8 cellular contexts compared by ENCODE assay signal in the genomic region with DNA sequence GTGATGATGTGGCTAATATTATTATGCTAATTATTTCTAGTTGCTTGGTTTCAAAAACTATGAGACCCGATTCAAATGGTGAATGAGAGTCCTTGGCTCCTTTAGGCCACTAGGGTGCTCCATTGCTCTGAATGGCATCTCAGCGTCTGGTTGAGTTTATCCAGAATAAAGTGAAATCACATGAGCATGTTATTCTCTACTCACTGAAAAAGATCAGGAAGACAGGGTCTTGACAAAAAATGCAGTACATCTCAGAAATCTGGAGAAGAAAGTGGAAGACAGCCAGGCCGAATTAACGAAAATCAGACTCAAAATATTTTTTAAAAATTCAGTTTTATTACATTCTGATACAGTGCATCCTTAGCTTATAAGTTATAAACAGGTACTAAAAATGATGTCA.
DNase-seq lines count a peak whose midpoint lies in the region; FAIRE-seq and TF ChIP-seq lines count a peak whose summit lies in the region.

No MANE protein-coding gene starts in this region.

- no peaks in the 10 kb centered on the region for H3K36me3 ChIP-seq in GM06990 (ENCODE audit: control insufficient read depth, insufficient read depth, low read length)
- no peaks in the 10 kb centered on the region for H3K36me3 ChIP-seq in Karpas-422 (ENCODE audit: insufficient read depth, low read length)
- H3K36me3 ChIP-seq in neutrophil: no peaks in the 10 kb centered on the region

- H3K4me3 ChIP-seq in GM06990 (replicated peaks; ENCODE audit: low read depth, low read length): no peak overlapping the region
- H3K4me3 ChIP-seq in Karpas-422 (ENCODE audit: low read length): no peak overlapping the region
- H3K4me3 ChIP-seq in fibroblast of mammary gland (ENCODE audit: control insufficient read depth, low read depth, low read length): no peak overlapping the region
- no peak overlapping the region for H3K4me3 ChIP-seq in neutrophil (ENCODE audit: low read depth in 1 of 2, low read length in 1 of 2)

- no peak overlapping the region for H3K4me2 ChIP-seq in Karpas-422 (ENCODE audit: low read depth, low read length, poor library complexity, severe bottlenecking)

- H3K27ac ChIP-seq in Karpas-422 (ENCODE audit: low read length) (no peak overlapping the region), neutrophil (no peak overlapping the region)

- peak; percentile 83 for TF ChIP-seq CTCF in GM06990 (IDR thresholded peaks at IDR 0.05; ENCODE audit: insufficient read depth, low read length, poor library complexity, severe bottlenecking)
- peak; percentile 99 for TF ChIP-seq CTCF in fibroblast of mammary gland (conservative IDR thresholded peaks at IDR 0.05; ENCODE audit: control insufficient read depth, insufficient read depth, low read depth, low read length)
- TF ChIP-seq CTCF in neutrophil (IDR thresholded peaks at IDR 0.05): peak; percentile 21

- TF ChIP-seq POLR2A in H54 (IDR thresholded peaks at IDR 0.05; ENCODE audit: low read depth, low read length): no peak

- H3K79me2 ChIP-seq in Karpas-422 (ENCODE audit: low read length): no peaks in the 10 kb centered on the region

- peaks cover 21% of the 10 kb centered on the region for H3K4me1 ChIP-seq in Karpas-422 (ENCODE audit: low read length)
- H3K4me1 ChIP-seq in neutrophil (ENCODE audit: control insufficient read depth in 1 of 2, insufficient read depth in 1 of 2, low read depth in 1 of 2, low read length in 1 of 2): peaks cover 0 to 11% of the 10 kb centered on the region in 2 experiments

- no peak overlapping the region for H2AFZ ChIP-seq in Karpas-422 (ENCODE audit: low read length)

- H3K9me3 ChIP-seq in Karpas-422 (ENCODE audit: low read length): no peaks in the 10 kb centered on the region
- H3K9me3 ChIP-seq in neutrophil: no peaks in the 10 kb centered on the region

- peak; percentile 100 for FAIRE-seq in H54 (lab: Jason Lieb, UNC)

- no peaks in the 10 kb centered on the region for H4K20me1 ChIP-seq in Karpas-422 (ENCODE audit: insufficient read depth, low read depth, low read length)

- no peaks in the 10 kb centered on the region for H3K9me2 ChIP-seq in Karpas-422 (replicated peaks; ENCODE audit: insufficient read depth, low read length)

- H3K27me3 ChIP-seq in GM06990 (replicated peaks; ENCODE audit: control insufficient read depth, insufficient read depth, low read length): no peaks in the 10 kb centered on the region
- no peaks in the 10 kb centered on the region for H3K27me3 ChIP-seq in Karpas-422 (ENCODE audit: low read length)
- H3K27me3 ChIP-seq in neutrophil: peaks cover 25% of the 10 kb centered on the region

- DNase-seq in A172 (ENCODE audit: low spot score): peak; percentile 74
- no peak for DNase-seq in GM06990 (ENCODE audit: extremely low read depth, insufficient read length)
- peak; percentile 77 for DNase-seq in H54 (ENCODE audit: insufficient read length, low spot score)
- DNase-seq in Karpas-422: peak; percentile 84
- peak; percentile 79 for DNase-seq in SHP77 treated with DMSO at 0.1 percent for 48 hours (lab: John Stamatoyannopoulos, UW)
- peak; percentile 84 for DNase-seq in fibroblast of mammary gland (ENCODE audit: low read depth)
- DNase-seq in stimulated activated naive CD4-positive, alpha-beta T cell treated with Interleukin-2 at 50 U/mL for 16 hours (lab: John Stamatoyannopoulos, UW): no peak

- H3K9ac ChIP-seq in Karpas-422 (ENCODE audit: low read length): no peak overlapping the region

Comparison
In these comparisons a context has a peak if more than half of its experiments do, and no peak if none do; other contexts are left out.
1. DNase-seq: peak in A172 (single experiment), H54 (single experiment), Karpas-422 (single experiment), SHP77 treated with DMSO at 0.1 percent for 48 hours (single experiment) and fibroblast of mammary gland (single experiment); none in GM06990 (single experiment) and stimulated activated naive CD4-positive, alpha-beta T cell treated with Interleukin-2 at 50 U/mL for 16 hours (single experiment).
2. CTCF ChIP-seq: peak in every context shown above with its lines; median percentile 99 in fibroblast of mammary gland; 83 in GM06990; 21 in neutrophil.